ENCODE assay signal across 1 cellular context in genomic region chr2:117537030-117537429, GRCh38.
TF ChIP-seq lines count a peak whose summit lies in the region.

No MANE protein-coding gene starts in this region.

TF ChIP-seq in HepG2, 621 proteins besides CTCF, POLR2A, EP300 and RAD21 (continued from another document):
- TF ChIP-seq TRAFD1 (CRISPR knock-in tag; IDR thresholded peaks at IDR 0.05; ENCODE audit: borderline replicate concordance) (no peak), ZNF782 (CRISPR knock-in tag; IDR thresholded peaks at IDR 0.05; ENCODE audit: borderline replicate concordance) (no peak), HIC2 (CRISPR knock-in tag; IDR thresholded peaks at IDR 0.05; ENCODE audit: low read depth) (no peak), AFF4 (CRISPR knock-in tag; IDR thresholded peaks at IDR 0.05) (no peak)
